In the genomic region with DNA sequence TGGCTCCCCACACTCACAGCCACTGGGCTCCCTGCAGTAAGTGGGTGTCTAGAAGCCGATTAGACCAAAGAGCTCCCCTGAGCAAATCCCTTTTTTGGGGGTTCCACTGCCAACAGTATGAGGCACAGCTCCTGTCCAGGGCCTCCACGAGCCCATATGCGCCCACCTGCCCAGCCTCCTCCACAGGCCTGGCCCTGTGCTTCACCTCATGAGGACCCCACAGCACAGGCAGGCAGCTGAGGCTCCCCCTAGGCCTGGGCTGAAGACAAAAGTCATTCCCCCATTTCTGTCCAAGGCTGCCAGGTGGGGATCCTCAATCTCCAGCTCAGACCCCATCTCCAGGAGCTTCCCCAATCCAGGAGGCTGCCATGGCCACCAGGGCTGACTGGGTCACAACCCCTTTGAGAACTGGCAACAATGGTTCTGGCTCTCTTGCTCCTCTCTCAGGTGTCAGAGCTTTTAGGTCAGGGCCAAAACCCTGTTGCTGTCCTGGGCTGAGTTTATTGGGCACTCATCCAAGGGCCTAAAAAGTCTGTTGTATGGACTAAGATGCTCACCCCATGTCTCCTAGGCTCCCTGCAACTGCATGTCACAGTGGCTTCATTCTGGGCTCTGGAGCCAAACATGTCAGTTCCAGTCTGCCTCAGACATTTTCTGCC, we compare ENCODE assay signal across 15 cellular contexts. TPM values are rescaled to one million over a fixed set of nuclear protein-coding genes. Genes with fewer than 3 reads are reported as not detected.
"Had no signal": no experiment of that assay in that cellular context is flagged by ENCODE, and none has a peak within 500 bp of the region (broad histone marks: within the 10 kb centered on the region; RNA-seq: fewer than 3 reads in every experiment).

No MANE protein-coding gene starts in this region.

RNA-seq across cellular contexts. Expression of gene TAC3, which starts 33.6 kb away (rescaled TPM):
- total RNA-seq: activated B cell treated with CpG ODN at 0.5 μM for 24 hours; activated CD4-positive, alpha-beta memory T cell treated with anti-CD3 and anti-CD28 coated beads for 36 hours; activated CD4-positive, alpha-beta memory T cell treated with anti-CD3 and anti-CD28 coated beads, Interleukin-2, amount 10 ng/mL, durations not matched to agents 7 days and 5 days; activated CD4-positive, alpha-beta T cell treated with anti-CD3 and anti-CD28 coated beads, Interleukin-2, amount 10 ng/mL, durations not matched to agents 24 days and 14 days; activated CD8-positive, alpha-beta memory T cell treated with anti-CD3 and anti-CD28 coated beads, Interleukin-2, amount 10 ng/mL, durations not matched to agents 7 days and 5 days; activated CD8-positive, alpha-beta T cell treated with anti-CD3 and anti-CD28 coated beads, Interleukin-2, amount 10 ng/mL, durations not matched to agents 7 days and 5 days; T-helper 17 cell; T-helper 2 cell treated with Interferon-gamma antibody and Interleukin-4, amounts not matched to agents 100 ng/mL and 5 ng/mL, for 36 hours had no signal

RNA-seq across cellular contexts. Expression of gene SDR9C7, which starts 48.5 kb away (rescaled TPM):
- total RNA-seq: activated B cell treated with CpG ODN at 0.5 μM for 24 hours; activated CD4-positive, alpha-beta memory T cell treated with anti-CD3 and anti-CD28 coated beads for 36 hours; activated CD4-positive, alpha-beta memory T cell treated with anti-CD3 and anti-CD28 coated beads, Interleukin-2, amount 10 ng/mL, durations not matched to agents 7 days and 5 days; activated CD4-positive, alpha-beta T cell treated with anti-CD3 and anti-CD28 coated beads for 36 hours; activated CD4-positive, alpha-beta T cell treated with anti-CD3 and anti-CD28 coated beads, Interleukin-2, amount 10 ng/mL, durations not matched to agents 24 days and 14 days; activated CD4-positive, alpha-beta T cell treated with anti-CD3 and anti-CD28 coated beads, Interleukin-2, amount 10 ng/mL, durations not matched to agents 7 days and 5 days; activated CD8-positive, alpha-beta memory T cell treated with anti-CD3 and anti-CD28 coated beads for 36 hours; activated CD8-positive, alpha-beta memory T cell treated with anti-CD3 and anti-CD28 coated beads, Interleukin-2, amount 10 ng/mL, durations not matched to agents 7 days and 5 days; activated CD8-positive, alpha-beta T cell treated with anti-CD3 and anti-CD28 coated beads for 36 hours; activated CD8-positive, alpha-beta T cell treated with anti-CD3 and anti-CD28 coated beads, Interleukin-2, amount 10 ng/mL, durations not matched to agents 7 days and 5 days; T-cell; T-helper 1 cell treated with Interleukin-12 subunit alpha and Interleukin-12 subunit beta and Interleukin-4 antibody, amounts not matched to agents 30 ng/mL and 1 ng/mL, for 36 hours; T-helper 17 cell; T-helper 2 cell treated with Interferon-gamma antibody and Interleukin-4, amounts not matched to agents 100 ng/mL and 5 ng/mL, for 36 hours; WTC11 had no signal
